11 cellular contexts compared by ENCODE assay signal in genomic region chr19:13633109-13633508, GRCh38.
DNase-seq lines count a peak whose midpoint lies in the region; ATAC-seq, FAIRE-seq and TF ChIP-seq lines count a peak whose summit lies in the region.
"Had no signal": no experiment of that assay in that cellular context is flagged by ENCODE, and none has a peak within 500 bp of the region (broad histone marks: within the 10 kb centered on the region; RNA-seq: fewer than 3 reads in every experiment).

No MANE protein-coding gene starts in this region.

- no peak overlapping the region for H3K4me3 ChIP-seq in H1 (ENCODE audit: extremely low read depth in 1 of 4, insufficient read depth in 2 of 4, low read depth in 3 of 4, low read length in 4 of 4)
- H3K4me3 ChIP-seq in skeletal muscle cell (ENCODE audit: low read depth, low read length), result no peak overlapping the region
- no peak overlapping the region for H3K4me3 ChIP-seq in dorsolateral prefrontal cortex
- H3K4me3 ChIP-seq: esophagus squamous epithelium had no signal

- H3K9me3 ChIP-seq in H1 (ENCODE audit: insufficient read depth in 2 of 2, low read depth in 1 of 2, low read length in 1 of 2), result no peaks in the 10 kb centered on the region
- H3K9me3 ChIP-seq: esophagus squamous epithelium had no signal

- H3K56ac ChIP-seq in H1 (replicated peaks; ENCODE audit: insufficient read length, low read depth, low read length), result no peak overlapping the region

- H3K27ac ChIP-seq in H1 (ENCODE audit: low read depth, low read length) (no peak overlapping the region), dorsolateral prefrontal cortex (no peak overlapping the region)
- H3K27ac ChIP-seq: esophagus squamous epithelium had no signal

- no peak for TF ChIP-seq CTCF in H1 (IDR thresholded peaks at IDR 0.05; ENCODE audit: control extremely low read depth in 1 of 3, insufficient read depth in 1 of 3, low read depth in 1 of 3, low read length in 3 of 3)
- no peak for TF ChIP-seq CTCF in dorsolateral prefrontal cortex (IDR thresholded peaks at IDR 0.05 in 54 of 56, conservative IDR thresholded peaks at IDR 0.05 in 2 of 56; ENCODE audit: low read depth in 1 of 56, partially characterized antibody in 56 of 56)

- H3K23me2 ChIP-seq in H1 (ENCODE audit: low read depth, low read length), result peaks cover 3% of the 10 kb centered on the region; the same call in 1 of the 2 replicates

- H2BK20ac ChIP-seq in H1 (ENCODE audit: low read length), result no peak overlapping the region

- H2AFZ ChIP-seq in H1 (ENCODE audit: low read length), result peak overlapping the region; percentile 84

- H3K4ac ChIP-seq in H1 (replicated peaks; ENCODE audit: insufficient read length, low read depth, low read length), result no peak overlapping the region

- H3K4me2 ChIP-seq in H1 (ENCODE audit: insufficient read depth in 1 of 2, low read depth in 2 of 2, low read length in 2 of 2), result 0 out of 4 replicates have a peak overlapping the region, but pooled peaks of 1 of the 2 experiments have one; percentile 21

- no peak for ATAC-seq in HG03139 (IDR thresholded peaks at IDR 0.05; ENCODE audit: unreplicated experiment)
- ATAC-seq in GM18858 (IDR thresholded peaks at IDR 0.05; ENCODE audit: unreplicated experiment), result no peak
- ATAC-seq: stimulated activated naive CD8-positive, alpha-beta T cell treated with anti-CD3 and anti-CD28 coated beads, Interleukin-15, amount 100 ng/mL, for 72 hours had no signal

- POLR2A ChIA-PET in H1 (lab: Charles Lee; ENCODE audit: partially characterized antibody), result no interaction called here

- no peak overlapping the region for H4K8ac ChIP-seq in H1 (ENCODE audit: extremely low read depth, insufficient read depth, low read length)

- H4K91ac ChIP-seq in H1 (replicated peaks; ENCODE audit: insufficient read length, low read length), result no peak overlapping the region

- intact Hi-C loops in dorsolateral prefrontal cortex (cut with DNase I), result no loop called here

- 52% methylated on average over 6 of the region's 6 CpGs; no CpG with 5 or more reads in 1 of the 2 experiments for WGBS in H1 (ENCODE audit: extremely low coverage in 1 of 2, insufficient coverage in 1 of 2, insufficient read length in 1 of 2, insufficient replicate concordance in 2 of 2, low coverage in 1 of 2, low lambda C conversion rate in 2 of 2, missing lambda C conversion rate in 1 of 2), 2 experiments

- no peak overlapping the region for H2AK5ac ChIP-seq in H1 (ENCODE audit: low read depth, low read length)

- H2BK120ac ChIP-seq in H1 (replicated peaks; ENCODE audit: low read depth, low read length), result no peak overlapping the region

- H4K5ac ChIP-seq in H1 (ENCODE audit: insufficient read length, low read depth, low read length), result no peak overlapping the region

- H3K23ac ChIP-seq in H1 (ENCODE audit: insufficient read length), result no peak overlapping the region

- no peak for FAIRE-seq in H1 (lab: Jason Lieb, UNC)
- FAIRE-seq: GM12891 had no signal

- H2BK12ac ChIP-seq in H1 (ENCODE audit: low read depth, low read length), result no peak overlapping the region

- no peak for TF ChIP-seq EP300 in H1 (IDR thresholded peaks at IDR 0.05; ENCODE audit: borderline replicate concordance in 1 of 2, low read depth in 2 of 2, low read length in 2 of 2)

- H3K9ac ChIP-seq in H1 (replicated peaks in 1 of 4; ENCODE audit: extremely low read depth in 1 of 4, low read depth in 3 of 4, low read length in 3 of 4), result no peak overlapping the region

- peak overlapping the region; percentile 7; the same call in 1 of the 2 replicates for H3K18ac ChIP-seq in H1 (ENCODE audit: extremely low read depth, low read length)

- H3K27me3 ChIP-seq in H1 (replicated peaks in 1 of 4; ENCODE audit: control insufficient read depth in 3 of 4, extremely low read depth in 1 of 4, insufficient read depth in 3 of 4, low read length in 3 of 4), result no peaks in the 10 kb centered on the region
- peaks cover 0 to 18% (median 0%) of the 10 kb centered on the region in 45 donors for H3K27me3 ChIP-seq in dorsolateral prefrontal cortex

- H2BK15ac ChIP-seq in H1 (ENCODE audit: low read length), result 0 out of 2 replicates have a peak overlapping the region, but pooled peaks have one; percentile 5

- peaks cover 0 to 12% (median 2%) of the 10 kb centered on the region in 4 experiments; a peak in 5 of 7 replicates for H3K4me1 ChIP-seq in H1 (replicated peaks in 1 of 4; ENCODE audit: control insufficient read depth in 3 of 4, insufficient read depth in 4 of 4, low read length in 3 of 4)

- no peak for TF ChIP-seq RAD21 in H1 (IDR thresholded peaks at IDR 0.05 in 1 of 2, conservative IDR thresholded peaks at IDR 0.05 in 1 of 2; ENCODE audit: low read depth in 2 of 2, low read length in 2 of 2)

- H3K79me1 ChIP-seq in H1 (ENCODE audit: low read depth, low read length), result no peaks in the 10 kb centered on the region

- CTCF ChIA-PET in H1 (lab: Charles Lee; ENCODE audit: partially characterized antibody), result no interaction called here

- H3K36me3 ChIP-seq in H1 (ENCODE audit: control insufficient read depth in 2 of 4, insufficient read depth in 4 of 4, low read length in 3 of 4), result no peaks in the 10 kb centered on the region
- H3K36me3 ChIP-seq: esophagus squamous epithelium had no signal

- no peaks in the 10 kb centered on the region for H4K20me1 ChIP-seq in H1 (replicated peaks in 1 of 2; ENCODE audit: control insufficient read depth in 1 of 2, insufficient read depth in 2 of 2, low read length in 2 of 2)

- H2BK5ac ChIP-seq in H1 (ENCODE audit: low read depth, low read length), result no peak overlapping the region

- no peak overlapping the region for H3K14ac ChIP-seq in H1 (ENCODE audit: insufficient read length)

- H3K79me2 ChIP-seq in H1 (ENCODE audit: control insufficient read depth in 1 of 2, insufficient read depth in 2 of 2, low read length in 2 of 2), result no peaks in the 10 kb centered on the region

- peak; percentile 24 for DNase-seq in HuH-7 (ENCODE audit: low spot score)
- DNase-seq in NCI-H524 treated with DMSO at 0.1 percent for 48 hours (lab: John Stamatoyannopoulos, UW), result peak; percentile 99
- DNase-seq in H1 (ENCODE audit: low read depth in 1 of 2, low spot score in 2 of 2), result no peak
- DNase-seq in skeletal muscle cell (ENCODE audit: low read depth), result peak; percentile 73
- DNase-seq in dorsolateral prefrontal cortex, result no peak
- no peak for DNase-seq in 8988T
- DNase-seq: esophagus squamous epithelium; stimulated activated naive CD8-positive, alpha-beta T cell treated with anti-CD3 and anti-CD28 coated beads, Interleukin-15, amount 100 ng/mL, for 72 hours had no signal

- no peak for TF ChIP-seq POLR2A in H1 (IDR thresholded peaks at IDR 0.05; ENCODE audit: control extremely low read depth in 1 of 2, low read depth in 2 of 2, low read length in 2 of 2)

TF ChIP-seq in H1, 55 proteins besides CTCF, POLR2A, EP300 and RAD21:
- TF ChIP-seq NRF1 (IDR thresholded peaks at IDR 0.05; ENCODE audit: low read depth, low read length), result no peak
- no peak for TF ChIP-seq GABPA (IDR thresholded peaks at IDR 0.05; ENCODE audit: borderline replicate concordance, insufficient read depth, low read length)
- no peak for TF ChIP-seq SP2 (IDR thresholded peaks at IDR 0.05; ENCODE audit: low read length)

Comparison
In these comparisons a context has a peak if more than half of its experiments do, and no peak if none do; other contexts are left out.
1. DNase-seq: peak in HuH-7 (single experiment), NCI-H524 treated with DMSO at 0.1 percent for 48 hours (single experiment) and skeletal muscle cell (single experiment); none in H1 (0 of 2), dorsolateral prefrontal cortex (0 of 10) and 8988T (single experiment).